15 cellular contexts compared by ENCODE assay signal in the genomic region with DNA sequence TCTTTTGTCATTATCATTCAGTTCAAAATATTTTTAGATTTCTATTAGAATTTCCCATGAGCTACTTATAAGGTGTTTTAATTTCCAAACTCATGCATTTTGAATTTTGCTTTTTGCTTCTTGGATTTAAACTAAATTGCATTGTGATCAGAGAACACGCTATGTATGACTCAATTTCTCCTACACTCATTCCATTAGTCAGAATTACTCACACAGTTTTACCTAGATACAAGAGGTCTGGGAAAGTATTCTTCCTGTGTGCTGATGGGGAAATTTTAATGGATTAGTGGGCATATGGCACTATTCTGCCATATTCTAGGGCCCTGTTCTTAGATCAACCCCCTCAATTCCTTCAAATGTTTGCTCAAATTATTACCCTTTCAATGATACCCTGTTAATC. TPM values are rescaled to one million over a fixed set of nuclear protein-coding genes. Genes with fewer than 3 reads are reported as not detected.
DNase-seq lines count a peak whose midpoint lies in the region; ATAC-seq lines count a peak whose summit lies in the region.
"Had no signal": no experiment of that assay in that cellular context is flagged by ENCODE, and none has a peak within 500 bp of the region (broad histone marks: within the 10 kb centered on the region; RNA-seq: fewer than 3 reads in every experiment).

No MANE protein-coding gene starts in this region.

- DNase-seq in EL (peak; percentile 78), RPMI7951 (ENCODE audit: low read depth) (peak; percentile 67), pulmonary artery endothelial cell (ENCODE audit: low read depth, low spot score) (peak; percentile 7)
- DNase-seq in stimulated activated naive CD4-positive, alpha-beta T cell treated with Interleukin-2 at 50 U/mL for 16 hours (lab: John Stamatoyannopoulos, UW) = no peak
- DNase-seq in activated CD8-positive, alpha-beta memory T cell treated with anti-CD3 and anti-CD28 coated beads, Interleukin-2, amount 50 U/mL, for 48 hours = no peak
- DNase-seq: activated CD4-positive, CD25-positive, alpha-beta regulatory T cell; activated CD8-positive, alpha-beta memory T cell treated with anti-CD3 and anti-CD28 coated beads, Interleukin-2, amount 50 U/mL, for 4 hours; CD8-positive, alpha-beta T cell; dorsolateral prefrontal cortex; H7; head of caudate nucleus; naive thymus-derived CD4-positive, alpha-beta T cell had no signal

- ATAC-seq in esophagus mucosa (peak; percentile 59), HG02884 (IDR thresholded peaks at IDR 0.05; ENCODE audit: unreplicated experiment) (no peak), HG03521 (IDR thresholded peaks at IDR 0.05; ENCODE audit: unreplicated experiment) (no peak)
- ATAC-seq: CD8-positive, alpha-beta T cell; naive thymus-derived CD4-positive, alpha-beta T cell had no signal

RNA-seq across cellular contexts. Expression of a gene that starts 49.9 kb away (rescaled TPM):
- total RNA-seq in RPMI7951 (2014; rRNA removed; shearing (Covaris generic)) = not detected in 2 replicates
- 0.08 TPM for total RNA-seq in esophagus mucosa
- 0.11 TPM in 1 of 2 replicates, not detected in the other for total RNA-seq in pulmonary artery endothelial cell
- total RNA-seq: CD8-positive, alpha-beta T cell; naive thymus-derived CD4-positive, alpha-beta T cell had no signal

Comparison
In these comparisons a context has a peak if more than half of its experiments do, and no peak if none do; other contexts are left out.
1. DNase-seq: peak in EL (single experiment), RPMI7951 (single experiment) and pulmonary artery endothelial cell (single experiment); none in stimulated activated naive CD4-positive, alpha-beta T cell treated with Interleukin-2 at 50 U/mL for 16 hours (single experiment) and activated CD8-positive, alpha-beta memory T cell treated with anti-CD3 and anti-CD28 coated beads, Interleukin-2, amount 50 U/mL, for 48 hours (single experiment).